In the genomic region with DNA sequence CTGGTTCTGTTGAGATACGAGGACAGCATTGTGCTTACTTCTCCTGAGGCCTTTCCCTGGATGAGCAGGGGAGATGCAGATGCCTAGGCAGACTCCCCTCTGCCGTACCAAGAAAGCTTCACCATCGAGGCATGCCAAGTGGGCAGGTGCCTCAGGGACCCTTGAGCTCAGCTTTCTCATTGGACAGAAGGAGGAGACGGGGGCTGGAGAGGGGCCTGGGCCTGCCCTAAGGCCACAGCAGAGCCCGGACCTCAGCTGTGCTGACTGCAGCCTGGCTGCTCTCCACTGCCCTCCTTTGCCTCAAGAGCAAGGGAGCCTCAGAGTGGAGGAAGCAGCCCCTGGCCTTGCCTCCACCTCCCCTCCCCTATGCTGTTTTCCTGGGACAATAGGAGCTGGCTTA, we compare ENCODE assay signal across 29 cellular contexts. TPM values are rescaled to one million over a fixed set of nuclear protein-coding genes. Genes with fewer than 3 reads are reported as not detected.
"Had no signal": no experiment of that assay in that cellular context is flagged by ENCODE, and none has a peak within 500 bp of the region (broad histone marks: within the 10 kb centered on the region; RNA-seq: fewer than 3 reads in every experiment).

No MANE protein-coding gene starts in this region.

- H3K4me1 ChIP-seq: Peyer's patch, SJSA1 had no signal

- FAIRE-seq: astrocyte, K562 had no signal

- H3K27me3 ChIP-seq: Peyer's patch, SJSA1 had no signal

- H3K27ac ChIP-seq: Peyer's patch, RWPE1, SJSA1 had no signal

- H3K36me3 Mint-ChIP-seq: activated CD8-positive, alpha-beta memory T cell treated with anti-CD3 and anti-CD28 coated beads, Interleukin-2, amount 10 ng/mL, durations not matched to agents 7 days and 5 days; activated naive CD8-positive, alpha-beta T cell; brain had no signal

- H3K27ac Mint-ChIP-seq: activated B cell treated with CpG ODN at 0.5 μM for 24 hours; activated CD4-positive, alpha-beta T cell treated with anti-CD3 and anti-CD28 coated beads, Interleukin-2, amount 10 ng/mL, durations not matched to agents 24 days and 14 days; activated CD8-positive, alpha-beta memory T cell treated with anti-CD3 and anti-CD28 coated beads, Interleukin-2, amount 10 ng/mL, durations not matched to agents 7 days and 5 days; activated naive CD4-positive, alpha-beta T cell treated with anti-CD3 and anti-CD28 coated beads for 36 hours; activated naive CD8-positive, alpha-beta T cell; activated T-cell treated with anti-CD3 and anti-CD28 coated beads, Interleukin-2, amount 50 U/mL, for 24 hours; activated T-helper 1 cell treated with anti-CD3 and anti-CD28 coated beads, Interleukin-12 subunit alpha, Interleukin-12 subunit beta, Interleukin-2, Interleukin-4 antibody, amounts not matched to agents 30 ng/mL and 10 ng/mL and 1 ng/mL, durations not matched to agents 14 hours and 24 hours and 36 hours; brain; T-helper 17 cell had no signal

- H3K4me1 Mint-ChIP-seq: activated B cell treated with CpG ODN at 0.5 μM for 24 hours; activated CD8-positive, alpha-beta memory T cell treated with anti-CD3 and anti-CD28 coated beads, Interleukin-2, amount 10 ng/mL, durations not matched to agents 7 days and 5 days; brain had no signal

- DNase-seq: activated B cell treated with CpG ODN at 0.5 μM for 24 hours; activated CD4-positive, alpha-beta T cell treated with anti-CD3 and anti-CD28 coated beads for 1 hour; activated CD4-positive, alpha-beta T cell treated with anti-CD3 and anti-CD28 coated beads, Interleukin-2, amount 10 ng/mL, durations not matched to agents 24 days and 14 days; activated CD4-positive, alpha-beta T cell treated with anti-CD3 and anti-CD28 coated beads, Interleukin-2, amount 50 U/mL, for 48 hours; activated CD8-positive, alpha-beta memory T cell treated with anti-CD3 and anti-CD28 coated beads, Interleukin-2, amount 10 ng/mL, durations not matched to agents 7 days and 5 days; activated gamma-delta T cell; activated naive CD4-positive, alpha-beta T cell treated with anti-CD3 and anti-CD28 coated beads for 36 hours; activated T-cell treated with anti-CD3 and anti-CD28 coated beads, Interleukin-2, amount 50 U/mL, for 24 hours; amygdala; Karpas-422; MM.1S; NCI-H1105; NCI-H1436; NCI-H187; NCI-H2081; NCI-H510A treated with DMSO at 0.1 percent for 48 hours; NCI-H69; NK-92 treated with Interleukin-12 subunit alpha and Interleukin-12 subunit beta, amount 100 ng/mL, for 24 hours; SHP77; T-helper 17 cell; T-helper 9 cell had no signal

- H3K9me3 Mint-ChIP-seq: activated B cell treated with CpG ODN at 0.5 μM for 24 hours; activated CD4-positive, alpha-beta T cell treated with anti-CD3 and anti-CD28 coated beads, Interleukin-2, amount 10 ng/mL, durations not matched to agents 24 days and 14 days; activated naive CD4-positive, alpha-beta T cell treated with anti-CD3 and anti-CD28 coated beads for 36 hours; activated T-cell treated with anti-CD3 and anti-CD28 coated beads, Interleukin-2, amount 50 U/mL, for 24 hours; activated T-helper 1 cell treated with anti-CD3 and anti-CD28 coated beads, Interleukin-12 subunit alpha, Interleukin-12 subunit beta, Interleukin-2, Interleukin-4 antibody, amounts not matched to agents 30 ng/mL and 10 ng/mL and 1 ng/mL, durations not matched to agents 14 hours and 24 hours and 36 hours; brain had no signal

- ATAC-seq: activated CD8-positive, alpha-beta memory T cell treated with anti-CD3 and anti-CD28 coated beads, Interleukin-2, amount 10 ng/mL, durations not matched to agents 7 days and 5 days; K562; T-helper 17 cell had no signal

- H3K27me3 Mint-ChIP-seq: activated CD4-positive, alpha-beta T cell treated with anti-CD3 and anti-CD28 coated beads, Interleukin-2, amount 10 ng/mL, durations not matched to agents 24 days and 14 days had no signal

- H3K9me3 ChIP-seq: Peyer's patch, SJSA1 had no signal

- H3K36me3 ChIP-seq: Peyer's patch, SJSA1 had no signal

- H3K4me3 Mint-ChIP-seq: activated B cell treated with CpG ODN at 0.5 μM for 24 hours; activated CD4-positive, alpha-beta T cell treated with anti-CD3 and anti-CD28 coated beads, Interleukin-2, amount 10 ng/mL, durations not matched to agents 24 days and 14 days; activated CD8-positive, alpha-beta memory T cell treated with anti-CD3 and anti-CD28 coated beads, Interleukin-2, amount 10 ng/mL, durations not matched to agents 7 days and 5 days; activated naive CD4-positive, alpha-beta T cell treated with anti-CD3 and anti-CD28 coated beads for 36 hours; activated naive CD8-positive, alpha-beta T cell; activated T-cell treated with anti-CD3 and anti-CD28 coated beads, Interleukin-2, amount 50 U/mL, for 24 hours; activated T-helper 1 cell treated with anti-CD3 and anti-CD28 coated beads, Interleukin-12 subunit alpha, Interleukin-12 subunit beta, Interleukin-2, Interleukin-4 antibody, amounts not matched to agents 30 ng/mL and 10 ng/mL and 1 ng/mL, durations not matched to agents 14 hours and 24 hours and 36 hours; brain; T-helper 17 cell had no signal

- H3K4me3 ChIP-seq: K562, Peyer's patch, SJSA1 had no signal

RNA-seq across cellular contexts. Expression of a gene that starts 1.5 kb away (rescaled TPM):
- total RNA-seq: activated B cell treated with CpG ODN at 0.5 μM for 24 hours; activated CD4-positive, alpha-beta T cell treated with anti-CD3 and anti-CD28 coated beads, Interleukin-2, amount 10 ng/mL, durations not matched to agents 24 days and 14 days; activated CD8-positive, alpha-beta memory T cell treated with anti-CD3 and anti-CD28 coated beads, Interleukin-2, amount 10 ng/mL, durations not matched to agents 7 days and 5 days; activated naive CD4-positive, alpha-beta T cell treated with anti-CD3 and anti-CD28 coated beads for 36 hours; activated T-helper 1 cell treated with anti-CD3 and anti-CD28 coated beads, Interleukin-12 subunit alpha, Interleukin-12 subunit beta, Interleukin-2, Interleukin-4 antibody, amounts not matched to agents 30 ng/mL and 10 ng/mL and 1 ng/mL, durations not matched to agents 14 hours and 24 hours and 36 hours; astrocyte; K562; Peyer's patch; SJSA1; T-helper 17 cell had no signal
- polyA plus RNA-seq: K562 had no signal

RNA-seq across cellular contexts. Expression of a gene that starts 23.4 kb away (rescaled TPM):
- total RNA-seq: activated T-helper 1 cell treated with anti-CD3 and anti-CD28 coated beads, Interleukin-12 subunit alpha, Interleukin-12 subunit beta, Interleukin-2, Interleukin-4 antibody, amounts not matched to agents 30 ng/mL and 10 ng/mL and 1 ng/mL, durations not matched to agents 14 hours and 24 hours and 36 hours had no signal
- polyA plus RNA-seq: K562 had no signal

RNA-seq across cellular contexts. Expression of a gene that starts 41.8 kb away (rescaled TPM):
- total RNA-seq: activated B cell treated with CpG ODN at 0.5 μM for 24 hours; activated CD4-positive, alpha-beta T cell treated with anti-CD3 and anti-CD28 coated beads, Interleukin-2, amount 10 ng/mL, durations not matched to agents 24 days and 14 days; activated CD8-positive, alpha-beta memory T cell treated with anti-CD3 and anti-CD28 coated beads, Interleukin-2, amount 10 ng/mL, durations not matched to agents 7 days and 5 days; activated naive CD4-positive, alpha-beta T cell treated with anti-CD3 and anti-CD28 coated beads for 36 hours; activated T-helper 1 cell treated with anti-CD3 and anti-CD28 coated beads, Interleukin-12 subunit alpha, Interleukin-12 subunit beta, Interleukin-2, Interleukin-4 antibody, amounts not matched to agents 30 ng/mL and 10 ng/mL and 1 ng/mL, durations not matched to agents 14 hours and 24 hours and 36 hours; astrocyte; K562; Peyer's patch; SJSA1; T-helper 17 cell had no signal
- polyA plus RNA-seq: K562 had no signal
